Comparison of ENCODE assay signal across 8 cellular contexts in genomic region chr10:80599424-80599847, GRCh38.
DNase-seq lines count a peak whose midpoint lies in the region; FAIRE-seq and TF ChIP-seq lines count a peak whose summit lies in the region.

No MANE protein-coding gene starts in this region.

- peak; percentile 64 for DNase-seq in MCF 10A (ENCODE audit: unreplicated experiment)
- DNase-seq in breast epithelium (ENCODE audit: low spot score in 2 of 2): no peak
- peak; percentile 68 for DNase-seq in H54 (ENCODE audit: insufficient read length, low spot score)
- DNase-seq in KG1 (lab: John Stamatoyannopoulos, UW): peak; percentile 39
- DNase-seq in WERI-Rb-1: peak; percentile 75
- peak; percentile 5 for DNase-seq in fibroblast of gingiva (ENCODE audit: low read depth)
- no peak for DNase-seq in stimulated activated naive CD4-positive, alpha-beta T cell treated with Interleukin-2 at 50 U/mL for 16 hours (lab: John Stamatoyannopoulos, UW)

- H3K9me3 Mint-ChIP-seq in MCF 10A (ENCODE audit: unreplicated experiment) (no peaks in the 10 kb centered on the region), nephron (no peaks in the 10 kb centered on the region)

- no peaks in the 10 kb centered on the region for H3K4me1 ChIP-seq in breast epithelium

- H3K27ac Mint-ChIP-seq in MCF 10A (ENCODE audit: low read depth, unreplicated experiment) (no peak overlapping the region), nephron (no peak overlapping the region)

- H3K36me3 Mint-ChIP-seq in MCF 10A (ENCODE audit: insufficient read depth, unreplicated experiment) (no peaks in the 10 kb centered on the region), nephron (ENCODE audit: low read depth) (no peaks in the 10 kb centered on the region)

- FAIRE-seq in H54 (lab: Jason Lieb, UNC): no peak

- H3K27ac ChIP-seq in breast epithelium (no peak overlapping the region), WERI-Rb-1 (no peak overlapping the region)

- BruUV-seq in MCF 10A (replicated peaks; lab: Mats Ljungman, UMichigan): no TSS peak

- H3K4me3 ChIP-seq in breast epithelium (no peak overlapping the region), WERI-Rb-1 (ENCODE audit: low read depth, low read length) (no peak overlapping the region)

- H3K9me3 ChIP-seq in breast epithelium (no peaks in the 10 kb centered on the region), WERI-Rb-1 (ENCODE audit: severe bottlenecking) (no peaks in the 10 kb centered on the region)

- TF ChIP-seq POLR2A in breast epithelium (IDR thresholded peaks at IDR 0.05): no peak
- TF ChIP-seq POLR2A in H54 (IDR thresholded peaks at IDR 0.05; ENCODE audit: low read depth, low read length): no peak

- peak; percentile 67 for TF ChIP-seq CTCF in MCF 10A (IDR thresholded peaks at IDR 0.05; ENCODE audit: unreplicated experiment)
- no peak for TF ChIP-seq CTCF in breast epithelium (IDR thresholded peaks at IDR 0.05)
- TF ChIP-seq CTCF in WERI-Rb-1 (IDR thresholded peaks at IDR 0.05; ENCODE audit: low read depth, low read length): peak; percentile 93
- TF ChIP-seq CTCF in nephron (IDR thresholded peaks at IDR 0.05; ENCODE audit: unreplicated experiment in 3 of 3): peak; percentile 66 to 73 (median 68)

- POLR2A ChIA-PET in MCF 10A (lab: Yijun Ruan, JAX): no interaction called here

- H3K4me1 Mint-ChIP-seq in MCF 10A (ENCODE audit: insufficient read depth, unreplicated experiment) (no peaks in the 10 kb centered on the region), nephron (peaks cover 10% of the 10 kb centered on the region)

- CTCF ChIA-PET in MCF 10A (lab: Yijun Ruan, JAX): interaction anchor here (0.7 to 5.9 kb wide), 10 partner anchors 9 to 324 kb away, joined by 3 to 38 read pairs (median 6); no protein-coding TSS in a partner anchor

- no peaks in the 10 kb centered on the region for H3K36me3 ChIP-seq in breast epithelium
- no peaks in the 10 kb centered on the region for H3K36me3 ChIP-seq in WERI-Rb-1

- intact Hi-C loops in MCF 10A (cut with micrococcal nuclease): no loop called here
- intact Hi-C loops in breast epithelium (cut with DNase I; ENCODE audit: low total_unique reads): no loop called here

- H3K27me3 Mint-ChIP-seq in MCF 10A (ENCODE audit: insufficient read depth, unreplicated experiment): no peaks in the 10 kb centered on the region
- H3K27me3 Mint-ChIP-seq in nephron (ENCODE audit: low read depth): no peaks in the 10 kb centered on the region

- H3K4me3 Mint-ChIP-seq in MCF 10A (ENCODE audit: unreplicated experiment) (no peak overlapping the region), nephron (no peak overlapping the region)

- H3K27me3 ChIP-seq in breast epithelium (no peaks in the 10 kb centered on the region), WERI-Rb-1 (ENCODE audit: insufficient read depth, low read depth, severe bottlenecking) (no peaks in the 10 kb centered on the region)

Comparison
In these comparisons a context has a peak if more than half of its experiments do, and no peak if none do; other contexts are left out.
1. DNase-seq: peak in MCF 10A (single experiment), H54 (single experiment), KG1 (single experiment), WERI-Rb-1 (single experiment) and fibroblast of gingiva (single experiment); none in breast epithelium (0 of 2) and stimulated activated naive CD4-positive, alpha-beta T cell treated with Interleukin-2 at 50 U/mL for 16 hours (single experiment).
2. CTCF ChIP-seq: peak in MCF 10A (single experiment), WERI-Rb-1 (single experiment) and nephron (3 of 3); none in breast epithelium (0 of 3).